ENCODE assay signal across 8 cellular contexts in the genomic region with DNA sequence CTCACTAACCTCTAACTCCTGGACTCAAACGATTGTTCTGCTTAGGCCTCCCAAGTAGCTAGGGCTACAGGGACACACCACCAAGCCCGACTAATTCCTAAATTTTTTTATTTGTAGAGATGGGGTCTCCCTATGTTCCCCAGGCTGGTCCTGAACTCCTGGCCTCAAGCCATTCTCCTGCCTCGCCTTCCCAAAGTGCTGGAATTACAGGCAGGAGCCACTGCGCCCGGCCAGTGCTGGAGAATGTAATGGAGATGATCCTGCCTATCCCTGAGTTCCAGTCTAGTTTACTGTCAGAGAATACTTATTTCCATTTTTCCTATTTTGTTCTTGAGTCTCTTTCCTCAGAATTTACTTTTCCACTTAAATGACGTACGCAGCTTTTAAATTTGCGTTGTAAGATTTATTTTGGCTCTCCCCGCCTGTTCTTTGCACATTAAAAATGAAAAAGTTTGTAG. TPM values are rescaled to one million over a fixed set of nuclear protein-coding genes. Genes with fewer than 3 reads are reported as not detected.
DNase-seq lines count a peak whose midpoint lies in the region; TF ChIP-seq lines count a peak whose summit lies in the region.

A gene (plus strand): TSS at position 408 of the 458 bp plus-strand sequence. CDS start 1,606 bp downstream, outside the sequence.

- peak within 1 kb of the TSS; percentile 20 to 90 for H3K4ac ChIP-seq in mesenchymal stem cell (ENCODE audit: low read depth in 1 of 2, low read length in 2 of 2)

- no peak within 1 kb of the TSS for H2BK5ac ChIP-seq in mesenchymal stem cell (ENCODE audit: low read depth, low read length, poor library complexity, severe bottlenecking)

- H4K8ac ChIP-seq in mesenchymal stem cell (ENCODE audit: low read length) = peak within 1 kb of the TSS; percentile 74

- H3K4me1 Mint-ChIP-seq in MCF 10A (ENCODE audit: insufficient read depth, unreplicated experiment) = peaks cover 28% of the 10 kb centered on the region

- H2BK12ac ChIP-seq in mesenchymal stem cell (ENCODE audit: low read length in 2 of 2) = peak within 1 kb of the TSS in 1 of 2 experiments; percentile 69

- H2AFZ ChIP-seq in mesenchymal stem cell (ENCODE audit: low read depth, low read length) = peak within 1 kb of the TSS; percentile 88

- H3K27ac ChIP-seq in HUES6 (ENCODE audit: low read depth, low read length) (peak within 1 kb of the TSS; percentile 87), mesenchymal stem cell (ENCODE audit: low read length, poor library complexity, severe bottlenecking) (peak within 1 kb of the TSS; percentile 96)

- H3K9ac ChIP-seq in HUES6 (ENCODE audit: low read length) = peak within 1 kb of the TSS; percentile 96
- H3K9ac ChIP-seq in mesenchymal stem cell (ENCODE audit: low read length) = peak within 1 kb of the TSS; percentile 96

- no peaks in the 10 kb centered on the region for H3K9me3 Mint-ChIP-seq in MCF 10A (ENCODE audit: unreplicated experiment)

- H3K36me3 ChIP-seq in HUES6 (ENCODE audit: control insufficient read depth, insufficient read depth, low read length) (peaks cover 50% of the 10 kb centered on the region), mesenchymal stem cell (ENCODE audit: control insufficient read depth in 1 of 2, insufficient read depth in 2 of 2, low read depth in 1 of 2, low read length in 2 of 2) (peaks cover 7 to 35% of the 10 kb centered on the region in 2 experiments)

- peak within 1 kb of the TSS; percentile 22 to 74 for H3K18ac ChIP-seq in mesenchymal stem cell (ENCODE audit: low read depth in 1 of 2, low read length in 2 of 2)

- peaks cover 12% of the 10 kb centered on the region; the same call in 1 of the 2 replicates for H3K4me1 ChIP-seq in HUES6 (ENCODE audit: control insufficient read depth, insufficient read depth, low read length)
- H3K4me1 ChIP-seq in mesenchymal stem cell (ENCODE audit: control insufficient read depth, insufficient read depth, low read depth, low read length) = peaks cover 3% of the 10 kb centered on the region

- H3K27me3 Mint-ChIP-seq in MCF 10A (ENCODE audit: insufficient read depth, unreplicated experiment) = no peaks in the 10 kb centered on the region

- peak within 1 kb of the TSS; percentile 75 for H2BK120ac ChIP-seq in mesenchymal stem cell (ENCODE audit: low read depth, low read length)

- H3K79me1 ChIP-seq in mesenchymal stem cell (replicated peaks; ENCODE audit: low read length, poor library complexity, severe bottlenecking) = peaks cover 10% of the 10 kb centered on the region

- peak within 1 kb of the TSS in 1 of 2 experiments; percentile 35 for H3K14ac ChIP-seq in mesenchymal stem cell (ENCODE audit: low read length in 2 of 2)

- CTCF ChIA-PET in MCF 10A (lab: Yijun Ruan, JAX) = interaction anchor here (0.6 to 1.5 kb wide), 8 partner anchors 24 to 1363 kb away, joined by 3 to 4 read pairs (median 3); no protein-coding TSS in a partner anchor

- DNase-seq in A172 (ENCODE audit: low spot score) (no peak), MCF 10A (ENCODE audit: unreplicated experiment) (no peak), mesenchymal stem cell (no peak), NAMALWA (ENCODE audit: low spot score) (no peak), NCI-H2107 (lab: John Stamatoyannopoulos, UW) (no peak), DMS79 (lab: John Stamatoyannopoulos, UW) (no peak), COR-L47 (lab: John Stamatoyannopoulos, UW) (no peak)

- POLR2A ChIA-PET in MCF 10A (lab: Yijun Ruan, JAX) = interaction anchor here (0.8 to 3.8 kb wide), 9 partner anchors 11 to 1024 kb away, joined by 3 to 66 read pairs (median 5); a partner anchor contains a TSS

- H3K9me3 ChIP-seq in HUES6 (ENCODE audit: control insufficient read depth, insufficient read depth, low read depth, low read length) (no peaks in the 10 kb centered on the region), mesenchymal stem cell (ENCODE audit: control insufficient read depth, low read length) (no peaks in the 10 kb centered on the region)

- peak within 1 kb of the TSS in 1 of 2 experiments; percentile 0 for H3K23ac ChIP-seq in mesenchymal stem cell (ENCODE audit: low read length in 2 of 2)

- WGBS in mesenchymal stem cell = 79% methylated on average over 6 of the region's 9 CpGs

- no TSS peak for BruUV-seq in MCF 10A (replicated peaks; lab: Mats Ljungman, UMichigan)

- peak within 1 kb of the TSS; percentile 52 for H2AK5ac ChIP-seq in mesenchymal stem cell (ENCODE audit: low read length, severe bottlenecking)

- intact Hi-C loops in MCF 10A (cut with micrococcal nuclease) = loop anchor here (1.0 kb wide), 1 partner anchor 32 kb away; a partner anchor contains a TSS

- H2BK15ac ChIP-seq in mesenchymal stem cell (ENCODE audit: low read depth, poor library complexity, severe bottlenecking) = peak within 1 kb of the TSS; percentile 52

- H3K36me3 Mint-ChIP-seq in MCF 10A (ENCODE audit: insufficient read depth, unreplicated experiment) = peaks cover 36% of the 10 kb centered on the region

- H3K4me2 ChIP-seq in mesenchymal stem cell (ENCODE audit: low read length, poor library complexity, severe bottlenecking) = peak within 1 kb of the TSS; percentile 88

- no peak for TF ChIP-seq CTCF in MCF 10A (IDR thresholded peaks at IDR 0.05; ENCODE audit: unreplicated experiment)

- peak within 1 kb of the TSS; percentile 87 for H3K4me3 Mint-ChIP-seq in MCF 10A (ENCODE audit: unreplicated experiment)

- H3K4me3 ChIP-seq in HUES6 (ENCODE audit: low read depth, low read length) (peak within 1 kb of the TSS; percentile 87), mesenchymal stem cell (ENCODE audit: insufficient read depth in 1 of 2, low read depth in 1 of 2, low read length in 2 of 2) (peak within 1 kb of the TSS; percentile 66 to 91)

- H3K27me3 ChIP-seq in HUES6 (ENCODE audit: control insufficient read depth, insufficient read depth, low read length) (no peaks in the 10 kb centered on the region), mesenchymal stem cell (ENCODE audit: control insufficient read depth in 1 of 2, insufficient read depth in 1 of 2, low read length in 2 of 2) (no peaks in the 10 kb centered on the region)

- H3K27ac Mint-ChIP-seq in MCF 10A (ENCODE audit: low read depth, unreplicated experiment) = peak within 1 kb of the TSS; percentile 78

- peak within 1 kb of the TSS; percentile 67 for H4K91ac ChIP-seq in mesenchymal stem cell (ENCODE audit: low read length)

RNA-seq across cellular contexts. Expression of the gene that starts here (rescaled TPM):
- total RNA-seq in A172 (2014; rRNA removed; shearing (Covaris generic)) = 44.9 and 57.7 TPM in 2 replicates
- 23.7 and 33.3 TPM in 2 replicates for total RNA-seq in MCF 10A (2022)
- polyA plus RNA-seq in mesenchymal stem cell (2013, experiment 1 of 2) = 17.0 TPM
- polyA plus RNA-seq in mesenchymal stem cell (2013, experiment 2 of 2) = 18.5 TPM
